ENCODE assay signal across 8 cellular contexts in the genomic region with DNA sequence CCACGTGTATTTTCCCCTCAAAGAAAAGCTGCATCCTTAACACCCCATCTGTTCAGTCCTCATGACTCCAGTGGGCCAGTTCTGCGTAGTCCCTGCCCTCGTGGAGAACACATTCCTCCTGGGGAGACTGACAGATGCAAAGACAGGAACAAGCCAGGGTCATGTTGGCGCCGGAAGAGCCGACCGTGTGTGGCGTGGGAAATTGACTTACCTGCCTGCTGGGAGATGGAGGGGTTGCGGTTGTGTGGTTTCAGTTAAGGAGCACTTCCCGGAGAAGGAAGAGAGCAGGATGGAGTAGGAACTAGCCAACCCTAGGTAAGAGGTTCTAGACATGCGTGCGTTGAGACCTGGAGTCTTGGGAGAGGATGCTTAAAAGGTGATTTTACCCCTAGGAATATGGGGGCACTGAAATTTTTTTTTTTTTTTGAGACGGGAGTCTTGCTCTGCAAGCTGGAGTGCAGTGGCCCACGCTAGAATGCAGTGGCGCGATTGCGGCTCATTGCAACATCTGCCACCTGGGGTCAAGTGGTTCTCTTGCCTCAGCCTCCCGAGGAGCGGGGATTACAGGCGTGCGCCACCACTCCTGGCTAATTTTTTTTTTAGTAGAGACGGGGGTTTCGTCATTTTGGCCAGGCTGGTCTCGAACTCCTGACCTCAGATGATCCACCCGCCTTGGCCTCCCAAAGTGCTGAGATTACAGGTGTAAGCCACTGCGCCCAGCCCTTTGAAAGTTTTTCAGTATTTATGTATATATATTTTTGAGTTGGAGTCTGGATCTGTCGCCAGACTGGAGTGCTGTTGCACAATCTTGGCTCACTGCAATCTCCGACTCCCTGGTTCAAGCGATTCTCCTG. TPM values are rescaled to one million over a fixed set of nuclear protein-coding genes. Genes with fewer than 3 reads are reported as not detected.
DNase-seq lines count a peak whose midpoint lies in the region; ATAC-seq, FAIRE-seq and TF ChIP-seq lines count a peak whose summit lies in the region.
"Had no signal": no experiment of that assay in that cellular context is flagged by ENCODE, and none has a peak within 500 bp of the region (broad histone marks: within the 10 kb centered on the region; RNA-seq: fewer than 3 reads in every experiment).

No MANE protein-coding gene starts in this region.

- no peak overlapping the region for H2AK5ac ChIP-seq in mesendoderm (ENCODE audit: low read length)

- peaks cover 27% of the 10 kb centered on the region for H3K36me3 ChIP-seq in OCI-LY3 (replicated peaks; ENCODE audit: low read depth, low read length)
- peaks cover 9% of the 10 kb centered on the region for H3K36me3 ChIP-seq in mammary epithelial cell (ENCODE audit: insufficient read depth, low read length)
- no peaks in the 10 kb centered on the region for H3K36me3 ChIP-seq in mesendoderm (ENCODE audit: control insufficient read depth, insufficient read depth, low read length)

- H3K9ac ChIP-seq in OCI-LY3 (ENCODE audit: low read length) = peak overlapping the region; percentile 70
- H3K9ac ChIP-seq in mammary epithelial cell (ENCODE audit: insufficient read depth, low read length) = no peak overlapping the region
- H3K9ac ChIP-seq in mesendoderm (ENCODE audit: low read length) = peak overlapping the region; percentile 52

- peak; percentile 14 for FAIRE-seq in GM12892 (lab: Jason Lieb, UNC)

- no peak overlapping the region for H2BK5ac ChIP-seq in mesendoderm (ENCODE audit: low read length)

- H4K20me1 ChIP-seq in OCI-LY3 (ENCODE audit: insufficient read depth, low read length) = peaks cover 23% of the 10 kb centered on the region
- no peaks in the 10 kb centered on the region for H4K20me1 ChIP-seq in mammary epithelial cell (ENCODE audit: insufficient read depth, low read length)

- H4K5ac ChIP-seq in mesendoderm (ENCODE audit: low read length) = no peak overlapping the region

- WGBS in mammary epithelial cell (ENCODE audit: low coverage, missing lambda C conversion rate) = 65% methylated on average over 17 of the region's 29 CpGs
- no CpG with 5 or more reads among the region's 29 CpGs for WGBS in mesendoderm (ENCODE audit: extremely low coverage, insufficient coverage, low lambda C conversion rate)

- no peak overlapping the region for H3K27ac ChIP-seq in OCI-LY3 (ENCODE audit: low read length)
- no peak overlapping the region for H3K27ac ChIP-seq in mammary epithelial cell (ENCODE audit: insufficient read depth, low read depth, low read length)
- no peak overlapping the region for H3K27ac ChIP-seq in mesendoderm (ENCODE audit: low read depth, low read length)

- no peak for DNase-seq in GM12892 (ENCODE audit: insufficient read length)
- peak; percentile 29 for DNase-seq in mammary epithelial cell
- peak; percentile 30 for DNase-seq in mesendoderm
- no peak for DNase-seq in NCI-H524 treated with DMSO at 0.1 percent for 48 hours (lab: John Stamatoyannopoulos, UW)

- TF ChIP-seq CTCF in OCI-LY3 (IDR thresholded peaks at IDR 0.05; ENCODE audit: low read depth, low read length) (no peak), mammary epithelial cell (conservative IDR thresholded peaks at IDR 0.05 in 1 of 2, IDR thresholded peaks at IDR 0.05 in 1 of 2; ENCODE audit: extremely low read depth in 1 of 2, insufficient read depth in 1 of 2, low read depth in 1 of 2, low read length in 2 of 2) (no peak)

- no peak overlapping the region for H4K8ac ChIP-seq in mesendoderm (ENCODE audit: low read depth, low read length)

- ATAC-seq in GM18520 (IDR thresholded peaks at IDR 0.05; ENCODE audit: unreplicated experiment) (no peak), GM21528 (IDR thresholded peaks at IDR 0.05; ENCODE audit: low FRiP score, unreplicated experiment) (no peak)

- BruUV-seq in mammary epithelial cell (replicated peaks; lab: Mats Ljungman, UMichigan) = no TSS peak

- H3K4me1 ChIP-seq in OCI-LY3 (ENCODE audit: low read length) (peaks cover 18% of the 10 kb centered on the region), mammary epithelial cell (ENCODE audit: insufficient read depth, low read length) (peaks cover 7% of the 10 kb centered on the region), mesendoderm (ENCODE audit: control insufficient read depth, low read depth, low read length) (peaks cover 3% of the 10 kb centered on the region)

- H3K79me2 ChIP-seq in OCI-LY3 (ENCODE audit: low read length) = peaks cover 63% of the 10 kb centered on the region
- peaks cover 59% of the 10 kb centered on the region for H3K79me2 ChIP-seq in mammary epithelial cell (ENCODE audit: insufficient read depth, low read length)
- H3K79me2 ChIP-seq in mesendoderm (ENCODE audit: control insufficient read depth, insufficient read depth, low read length) = peaks cover 27% of the 10 kb centered on the region

- intact Hi-C loops in mammary epithelial cell (cut with micrococcal nuclease) = loop anchor here (1.0 to 5.0 kb wide), 2 partner anchors 82 to 104 kb away; a partner anchor contains a TSS

- H3K9me3 ChIP-seq in OCI-LY3 (ENCODE audit: insufficient read depth, low read length) (no peaks in the 10 kb centered on the region), mammary epithelial cell (replicated peaks; ENCODE audit: insufficient read depth, low read length) (no peaks in the 10 kb centered on the region)

- H3K79me1 ChIP-seq in mesendoderm (ENCODE audit: low read length) = peaks cover 11% of the 10 kb centered on the region

- in situ Hi-C loops in mammary epithelial cell (cut with MboI; ENCODE audit: low sequenced_read_pairs in 2 of 2) = no loop called here

- peak overlapping the region; percentile 65 for H3K56ac ChIP-seq in mesendoderm (ENCODE audit: low read length)

- dilution Hi-C loops in mammary epithelial cell (cut with HindIII; ENCODE audit: low sequenced_read_pairs) = no loop called here

- H3K4ac ChIP-seq in mesendoderm (ENCODE audit: low read depth, low read length) = no peak overlapping the region

- no peak overlapping the region for H2BK15ac ChIP-seq in mesendoderm (replicated peaks; ENCODE audit: low read depth)

- no peak overlapping the region for H3K18ac ChIP-seq in mesendoderm (ENCODE audit: low read length)

- no peaks in the 10 kb centered on the region for H3K27me3 ChIP-seq in OCI-LY3 (ENCODE audit: low read depth, low read length)
- H3K27me3 ChIP-seq in mammary epithelial cell (ENCODE audit: insufficient read depth, low read length) = no peaks in the 10 kb centered on the region
- H3K27me3 ChIP-seq in mesendoderm (ENCODE audit: insufficient read depth, low read length, poor library complexity) = no peaks in the 10 kb centered on the region

- CTCF ChIA-PET in mammary epithelial cell (lab: Charles Lee; ENCODE audit: low non-redundant PET) = no interaction called here

- H2BK120ac ChIP-seq in mesendoderm (ENCODE audit: low read depth, low read length) = no peak overlapping the region

- peak overlapping the region; percentile 88 for H3K4me2 ChIP-seq in OCI-LY3 (ENCODE audit: low read length)
- peak overlapping the region; percentile 90 for H3K4me2 ChIP-seq in mammary epithelial cell (ENCODE audit: insufficient read depth, low read depth, low read length)
- H3K4me2 ChIP-seq in mesendoderm (ENCODE audit: low read length) = peak overlapping the region; percentile 61

- H3K4me3 ChIP-seq in OCI-LY3 (ENCODE audit: low read length) (peak overlapping the region; percentile 80), mammary epithelial cell (replicated peaks in 1 of 3; ENCODE audit: insufficient read depth in 1 of 3, low read depth in 2 of 3, low read length in 3 of 3) (peak overlapping the region; percentile 48 to 95 (median 67)), mesendoderm (ENCODE audit: low read length) (peak overlapping the region; percentile 21)

- peak; percentile 41; the same call in 1 of the 2 replicates for TF ChIP-seq POLR2A in GM12892 (IDR thresholded peaks at IDR 0.05; ENCODE audit: low read depth, low read length)

- H2AFZ ChIP-seq in OCI-LY3 (ENCODE audit: low read depth, low read length) (no peak overlapping the region), mammary epithelial cell (ENCODE audit: low read depth, low read length) (no peak overlapping the region)

- no peak overlapping the region for H3K23ac ChIP-seq in mesendoderm (ENCODE audit: low read length)

RNA-seq across cellular contexts. Expression of a gene that starts 1.4 kb away (rescaled TPM):
- polyA plus RNA-seq in GM12892 (2012; ENCODE audit: missing spikeins) = 36.6 TPM
- total RNA-seq in mammary epithelial cell = 10 to 100 TPM; 34.3 to 37.5 TPM
- 9.8 TPM for polyA plus RNA-seq in mammary epithelial cell
- polyA minus RNA-seq in mammary epithelial cell = 38.7 TPM
- 24.2 TPM for polyA plus RNA-seq in mesendoderm (2013, experiment 1 of 2)
- 24.9 TPM for polyA plus RNA-seq in mesendoderm (2013, experiment 2 of 2)

RNA-seq across cellular contexts. Expression of a gene that starts 21.8 kb away (rescaled TPM):
- 4.7 TPM for polyA plus RNA-seq in GM12892 (2012; ENCODE audit: missing spikeins)
- total RNA-seq in mammary epithelial cell = 10 to 100 TPM in 1 of 2 donors, 1 to 10 TPM in 1; 2.5 to 16.9 TPM
- 7.9 TPM for polyA plus RNA-seq in mammary epithelial cell
- 6.2 TPM for polyA minus RNA-seq in mammary epithelial cell
- polyA plus RNA-seq in mesendoderm (2013, experiment 1 of 2) = 0.27 TPM
- 0.25 TPM for polyA plus RNA-seq in mesendoderm (2013, experiment 2 of 2)

RNA-seq across cellular contexts. Expression of a gene that starts 27.5 kb away (rescaled TPM):
- 197 TPM for polyA plus RNA-seq in GM12892 (2012; ENCODE audit: missing spikeins)
- total RNA-seq in mammary epithelial cell = 100 to 1,000 TPM in 1 of 2 donors, 10 to 100 TPM in 1; 80.4 to 134 TPM
- polyA plus RNA-seq in mammary epithelial cell = 236 TPM
- 112 TPM for polyA minus RNA-seq in mammary epithelial cell
- polyA plus RNA-seq in mesendoderm (2013, experiment 1 of 2) = 119 TPM
- polyA plus RNA-seq in mesendoderm (2013, experiment 2 of 2) = 115 TPM

RNA-seq across cellular contexts. Expression of a gene that starts 34.9 kb away (rescaled TPM):
- not detected for polyA plus RNA-seq in GM12892 (2012; ENCODE audit: missing spikeins)
- not detected for total RNA-seq in mammary epithelial cell
- not detected for polyA plus RNA-seq in mammary epithelial cell
- not detected for polyA minus RNA-seq in mammary epithelial cell
- polyA plus RNA-seq in mesendoderm (2013, experiment 1 of 2) = not detected
- polyA plus RNA-seq in mesendoderm (2013, experiment 2 of 2) = not detected
- total RNA-seq: subcutaneous adipose tissue had no signal

Comparison
In these comparisons a context has a peak if more than half of its experiments do, and no peak if none do; other contexts are left out.
1. DNase-seq: peak in mammary epithelial cell (single experiment) and mesendoderm (single experiment); none in GM12892 (single experiment) and NCI-H524 treated with DMSO at 0.1 percent for 48 hours (single experiment).
2. H3K4me3 ChIP-seq: peak in every context shown above with its lines; median percentile 80 in OCI-LY3; 67 in mammary epithelial cell; 21 in mesendoderm.
3. Peak in every context shown above with its lines, with median percentiles within 50 percentile points of each other: H3K4me2 ChIP-seq.